In the genomic region with DNA sequence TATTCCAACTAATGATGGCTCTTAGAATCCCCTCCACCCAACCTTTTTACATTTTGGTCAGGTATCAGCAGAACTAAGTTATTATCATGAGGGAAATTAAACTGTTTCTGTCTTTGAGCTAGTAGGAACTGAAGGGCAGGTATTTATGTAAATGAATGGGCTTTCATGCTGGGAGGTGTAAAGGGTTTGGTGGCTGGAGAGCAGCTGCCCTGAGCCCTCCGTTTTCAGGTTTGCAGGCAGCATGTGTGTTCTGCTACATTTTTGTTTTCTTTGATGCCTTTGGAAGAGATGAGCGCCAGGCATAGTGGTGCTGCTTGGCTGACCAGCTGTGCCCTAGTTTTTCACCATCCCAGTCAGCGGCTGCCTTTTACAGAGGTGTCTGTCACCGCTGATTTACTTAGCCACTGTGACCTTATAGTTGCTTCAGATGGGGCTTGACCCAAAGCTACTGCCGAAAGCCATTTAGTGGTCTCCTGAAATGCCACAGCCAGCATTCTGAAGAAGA, we compare ENCODE assay signal across 1 cellular context.
TF ChIP-seq lines count a peak whose summit lies in the region.

No MANE protein-coding gene starts in this region.

TF ChIP-seq in WTC11, 78 proteins besides CTCF, POLR2A, EP300 and RAD21 (continued from another document):
- TF ChIP-seq, protein P1, sequence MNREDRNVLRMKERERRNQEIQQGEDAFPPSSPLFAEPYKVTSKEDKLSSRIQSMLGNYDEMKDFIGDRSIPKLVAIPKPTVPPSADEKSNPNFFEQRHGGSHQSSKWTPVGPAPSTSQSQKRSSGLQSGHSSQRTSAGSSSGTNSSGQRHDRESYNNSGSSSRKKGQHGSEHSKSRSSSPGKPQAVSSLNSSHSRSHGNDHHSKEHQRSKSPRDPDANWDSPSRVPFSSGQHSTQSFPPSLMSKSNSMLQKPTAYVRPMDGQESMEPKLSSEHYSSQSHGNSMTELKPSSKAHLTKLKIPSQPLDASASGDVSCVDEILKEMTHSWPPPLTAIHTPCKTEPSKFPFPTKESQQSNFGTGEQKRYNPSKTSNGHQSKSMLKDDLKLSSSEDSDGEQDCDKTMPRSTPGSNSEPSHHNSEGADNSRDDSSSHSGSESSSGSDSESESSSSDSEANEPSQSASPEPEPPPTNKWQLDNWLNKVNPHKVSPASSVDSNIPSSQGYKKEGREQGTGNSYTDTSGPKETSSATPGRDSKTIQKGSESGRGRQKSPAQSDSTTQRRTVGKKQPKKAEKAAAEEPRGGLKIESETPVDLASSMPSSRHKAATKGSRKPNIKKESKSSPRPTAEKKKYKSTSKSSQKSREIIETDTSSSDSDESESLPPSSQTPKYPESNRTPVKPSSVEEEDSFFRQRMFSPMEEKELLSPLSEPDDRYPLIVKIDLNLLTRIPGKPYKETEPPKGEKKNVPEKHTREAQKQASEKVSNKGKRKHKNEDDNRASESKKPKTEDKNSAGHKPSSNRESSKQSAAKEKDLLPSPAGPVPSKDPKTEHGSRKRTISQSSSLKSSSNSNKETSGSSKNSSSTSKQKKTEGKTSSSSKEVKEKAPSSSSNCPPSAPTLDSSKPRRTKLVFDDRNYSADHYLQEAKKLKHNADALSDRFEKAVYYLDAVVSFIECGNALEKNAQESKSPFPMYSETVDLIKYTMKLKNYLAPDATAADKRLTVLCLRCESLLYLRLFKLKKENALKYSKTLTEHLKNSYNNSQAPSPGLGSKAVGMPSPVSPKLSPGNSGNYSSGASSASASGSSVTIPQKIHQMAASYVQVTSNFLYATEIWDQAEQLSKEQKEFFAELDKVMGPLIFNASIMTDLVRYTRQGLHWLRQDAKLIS (CRISPR knock-in tag; IDR thresholded peaks at IDR 0.05; ENCODE audit: borderline replicate concordance): no peak
- TF ChIP-seq ZNF219 (CRISPR knock-in tag; IDR thresholded peaks at IDR 0.05; ENCODE audit: borderline replicate concordance): no peak
- no peak for TF ChIP-seq HMGA2 (CRISPR knock-in tag; IDR thresholded peaks at IDR 0.05)
- TF ChIP-seq, protein P2, sequence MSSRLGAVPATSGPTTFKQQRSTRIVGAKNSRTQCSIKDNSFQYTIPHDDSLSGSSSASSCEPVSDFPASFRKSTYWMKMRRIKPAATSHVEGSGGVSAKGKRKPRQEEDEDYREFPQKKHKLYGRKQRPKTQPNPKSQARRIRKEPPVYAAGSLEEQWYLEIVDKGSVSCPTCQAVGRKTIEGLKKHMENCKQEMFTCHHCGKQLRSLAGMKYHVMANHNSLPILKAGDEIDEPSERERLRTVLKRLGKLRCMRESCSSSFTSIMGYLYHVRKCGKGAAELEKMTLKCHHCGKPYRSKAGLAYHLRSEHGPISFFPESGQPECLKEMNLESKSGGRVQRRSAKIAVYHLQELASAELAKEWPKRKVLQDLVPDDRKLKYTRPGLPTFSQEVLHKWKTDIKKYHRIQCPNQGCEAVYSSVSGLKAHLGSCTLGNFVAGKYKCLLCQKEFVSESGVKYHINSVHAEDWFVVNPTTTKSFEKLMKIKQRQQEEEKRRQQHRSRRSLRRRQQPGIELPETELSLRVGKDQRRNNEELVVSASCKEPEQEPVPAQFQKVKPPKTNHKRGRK (CRISPR knock-in tag; IDR thresholded peaks at IDR 0.05; ENCODE audit: borderline replicate concordance): no peak
- TF ChIP-seq FOXP1 (CRISPR knock-in tag; IDR thresholded peaks at IDR 0.05; ENCODE audit: borderline replicate concordance): no peak
- TF ChIP-seq, protein P3, sequence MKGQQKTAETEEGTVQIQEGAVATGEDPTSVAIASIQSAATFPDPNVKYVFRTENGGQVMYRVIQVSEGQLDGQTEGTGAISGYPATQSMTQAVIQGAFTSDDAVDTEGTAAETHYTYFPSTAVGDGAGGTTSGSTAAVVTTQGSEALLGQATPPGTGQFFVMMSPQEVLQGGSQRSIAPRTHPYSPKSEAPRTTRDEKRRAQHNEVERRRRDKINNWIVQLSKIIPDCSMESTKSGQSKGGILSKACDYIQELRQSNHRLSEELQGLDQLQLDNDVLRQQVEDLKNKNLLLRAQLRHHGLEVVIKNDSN (CRISPR knock-in tag; IDR thresholded peaks at IDR 0.05): no peak
